Comparison of ENCODE assay signal across 19 cellular contexts in the genomic region with DNA sequence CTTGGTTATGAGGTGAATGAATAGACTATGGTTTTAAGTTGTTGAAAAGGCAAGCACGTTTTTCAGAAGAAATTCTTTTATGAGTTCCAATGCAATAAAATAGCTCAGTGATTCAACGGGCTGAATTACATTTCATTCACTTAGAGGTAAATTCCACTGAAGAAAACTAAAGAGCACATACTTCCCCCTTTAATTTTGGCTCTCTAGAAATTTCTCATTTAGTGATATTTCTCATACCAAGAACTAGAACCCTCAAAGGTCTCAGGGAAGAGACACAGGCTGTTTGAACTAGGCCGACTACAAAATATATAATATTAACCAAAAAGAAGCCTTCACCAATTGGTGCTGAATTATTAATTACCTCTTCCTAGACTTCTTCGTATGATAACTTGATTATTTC.
"Had no signal": no experiment of that assay in that cellular context is flagged by ENCODE, and none has a peak within 500 bp of the region (broad histone marks: within the 10 kb centered on the region; RNA-seq: fewer than 3 reads in every experiment).

No MANE protein-coding gene starts in this region.

- H3K4me3 Mint-ChIP-seq: activated CD4-positive, alpha-beta T cell treated with anti-CD3 and anti-CD28 coated beads for 36 hours; activated naive CD4-positive, alpha-beta T cell treated with anti-CD3 and anti-CD28 coated beads for 36 hours; naive B cell; neural progenitor cell; WTC11 had no signal

- H3K27me3 Mint-ChIP-seq: activated CD4-positive, alpha-beta T cell treated with anti-CD3 and anti-CD28 coated beads for 36 hours; naive B cell; progenitor cell of endocrine pancreas had no signal

- ATAC-seq: activated CD4-positive, alpha-beta T cell treated with anti-CD3 and anti-CD28 coated beads for 36 hours; body of pancreas; lower lobe of right lung; WTC11 had no signal

- H3K4me1 ChIP-seq: neural progenitor cell had no signal

- H3K36me3 Mint-ChIP-seq: naive B cell, neural progenitor cell, WTC11 had no signal

- H3K9me3 Mint-ChIP-seq: activated naive CD4-positive, alpha-beta T cell treated with anti-CD3 and anti-CD28 coated beads for 36 hours; naive B cell; neural progenitor cell; WTC11 had no signal

- H3K36me3 ChIP-seq: cardiac muscle cell, lower lobe of right lung, neural progenitor cell, transverse colon had no signal

- DNase-seq: activated CD4-positive, alpha-beta T cell treated with anti-CD3 and anti-CD28 coated beads for 36 hours; activated CD4-positive, alpha-beta T cell treated with anti-CD3 and anti-CD28 coated beads, Interleukin-2, amount 50 U/mL, for 48 hours; activated effector memory CD4-positive, alpha-beta T cell treated with Interleukin-2 at 50 U/mL for 16 hours; activated naive CD4-positive, alpha-beta T cell treated with anti-CD3 and anti-CD28 coated beads for 36 hours; body of pancreas; effector CD4-positive, alpha-beta T cell; foreskin fibroblast; lower lobe of right lung; naive B cell; stimulated activated CD4-positive, alpha-beta T cell treated with anti-CD3 and anti-CD28 coated beads, Interleukin-4, amount 100 ng/mL, for 1 hour; T1000; transverse colon had no signal

- H3K27ac ChIP-seq: body of pancreas, cardiac muscle cell, lower lobe of right lung, neural progenitor cell, transverse colon had no signal

- H3K27me3 ChIP-seq: body of pancreas, cardiac muscle cell, neural progenitor cell, transverse colon had no signal

- FAIRE-seq: endometrium, keratinocyte, urothelium cell line had no signal

- H3K4me3 ChIP-seq: body of pancreas, cardiac muscle cell, lower lobe of right lung, neural progenitor cell, transverse colon had no signal

- H3K27ac Mint-ChIP-seq: activated CD4-positive, alpha-beta T cell treated with anti-CD3 and anti-CD28 coated beads for 36 hours; activated naive CD4-positive, alpha-beta T cell treated with anti-CD3 and anti-CD28 coated beads for 36 hours; neural progenitor cell; progenitor cell of endocrine pancreas; WTC11 had no signal

- H3K9me3 ChIP-seq: body of pancreas, lower lobe of right lung, transverse colon had no signal
